In genomic region chr7:81937091-81937490, GRCh38 we compare ENCODE assay signal across 1 cellular context.
TF ChIP-seq lines count a peak whose summit lies in the region.

No MANE protein-coding gene starts in this region.

TF ChIP-seq in HepG2, 621 proteins besides CTCF, POLR2A, EP300 and RAD21:
- TF ChIP-seq HNRNPLL (IDR thresholded peaks at IDR 0.05; ENCODE audit: low read depth, low read length, poor library complexity, severe bottlenecking) = no peak
- no peak for TF ChIP-seq ZNF207 (IDR thresholded peaks at IDR 0.05; ENCODE audit: borderline replicate concordance)
- no peak for TF ChIP-seq ZBTB1 (CRISPR knock-in tag; IDR thresholded peaks at IDR 0.05; ENCODE audit: borderline replicate concordance)
- TF ChIP-seq ZNF609 (CRISPR knock-in tag; IDR thresholded peaks at IDR 0.05; ENCODE audit: borderline replicate concordance) = no peak
- TF ChIP-seq ZNF10 (CRISPR knock-in tag; IDR thresholded peaks at IDR 0.05; ENCODE audit: borderline replicate concordance, low read depth) = no peak
- TF ChIP-seq FOSL1 (CRISPR knock-in tag; IDR thresholded peaks at IDR 0.05; ENCODE audit: borderline replicate concordance) = no peak
- TF ChIP-seq IKZF5 (CRISPR knock-in tag; IDR thresholded peaks at IDR 0.05) = no peak
- no peak for TF ChIP-seq KLF9 (CRISPR knock-in tag; IDR thresholded peaks at IDR 0.05; ENCODE audit: low read depth)
- TF ChIP-seq PHF5A (CRISPR knock-in tag; IDR thresholded peaks at IDR 0.05; ENCODE audit: low read depth, unreplicated experiment) = no peak
- no peak for TF ChIP-seq PRDM10 (CRISPR knock-in tag; IDR thresholded peaks at IDR 0.05; ENCODE audit: low read depth)
- no peak for TF ChIP-seq ZBTB8A (CRISPR knock-in tag; IDR thresholded peaks at IDR 0.05; ENCODE audit: borderline replicate concordance, low read depth)
- TF ChIP-seq HES4 (CRISPR knock-in tag; IDR thresholded peaks at IDR 0.05; ENCODE audit: borderline replicate concordance) = no peak
- no peak for TF ChIP-seq TGIF2 (CRISPR knock-in tag; IDR thresholded peaks at IDR 0.05)
- TF ChIP-seq SMC3 (IDR thresholded peaks at IDR 0.05; ENCODE audit: low read length) = no peak
- TF ChIP-seq GABPA (IDR thresholded peaks at IDR 0.05; ENCODE audit: low read depth, low read length) = no peak
- no peak for TF ChIP-seq GABPA (CRISPR knock-in tag; IDR thresholded peaks at IDR 0.05; ENCODE audit: low read depth)
- TF ChIP-seq SMARCE1 (IDR thresholded peaks at IDR 0.05; ENCODE audit: borderline replicate concordance) = no peak
